In the genomic region with DNA sequence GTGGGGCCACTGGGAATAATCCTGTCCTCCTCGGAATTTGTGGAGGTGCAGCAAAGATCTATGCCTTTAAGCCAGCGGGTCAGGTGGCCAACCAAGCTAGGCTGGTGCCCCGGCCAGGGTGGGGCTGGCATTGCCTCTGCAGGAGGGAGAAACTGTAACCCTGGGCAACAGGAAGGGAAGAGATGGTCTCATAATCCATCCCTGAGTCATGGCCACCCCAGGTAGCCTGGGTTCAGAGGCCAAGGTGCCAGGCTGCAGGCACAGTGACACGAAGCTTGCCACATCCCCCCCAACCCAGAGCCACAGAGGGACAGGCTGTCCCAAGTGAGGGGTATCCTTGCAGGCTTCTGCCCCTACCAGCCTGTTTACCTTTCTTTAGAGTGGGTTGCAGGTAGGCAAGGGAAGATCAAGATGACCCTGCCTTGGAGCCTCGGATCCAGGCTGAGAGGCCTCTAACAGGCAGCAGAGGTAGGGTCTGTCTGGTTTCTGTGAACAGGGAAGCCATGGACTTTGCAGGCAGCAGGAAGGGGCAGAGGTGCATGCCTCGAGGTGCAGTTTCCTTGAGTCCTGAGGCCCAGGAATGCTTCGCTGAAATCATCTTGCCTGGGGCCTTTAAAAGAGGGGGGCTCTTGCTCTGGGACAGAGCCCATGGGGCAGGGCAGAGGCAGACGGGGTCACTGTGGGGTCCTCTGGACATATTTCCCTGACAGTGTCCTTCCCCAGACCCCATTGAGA, we compare ENCODE assay signal across 9 cellular contexts. TPM values are rescaled to one million over a fixed set of nuclear protein-coding genes. Genes with fewer than 3 reads are reported as not detected.
A peak's percentile ranks its signal among the peaks of the same experiment; 100 is the strongest.
DNase-seq lines count a peak whose midpoint lies in the region; ATAC-seq and TF ChIP-seq lines count a peak whose summit lies in the region.
"Had no signal": no experiment of that assay in that cellular context is flagged by ENCODE, and none has a peak within 500 bp of the region (broad histone marks: within the 10 kb centered on the region; RNA-seq: fewer than 3 reads in every experiment).

No MANE protein-coding gene starts in this region.

- peaks cover 31 to 46% of the 10 kb centered on the region in 2 experiments for H3K36me3 ChIP-seq in mesenchymal stem cell (ENCODE audit: control insufficient read depth in 1 of 2, insufficient read depth in 2 of 2, low read depth in 1 of 2, low read length in 2 of 2)
- peaks cover 0 to 6% (median 0%) of the 10 kb centered on the region in 4 donors for H3K36me3 ChIP-seq in transverse colon

- H4K91ac ChIP-seq in mesenchymal stem cell (ENCODE audit: low read length): no peak overlapping the region

- H2AFZ ChIP-seq in mesenchymal stem cell (ENCODE audit: low read depth, low read length): no peak overlapping the region

- no peak overlapping the region for H4K8ac ChIP-seq in mesenchymal stem cell (ENCODE audit: low read length)

- peak overlapping the region in 1 of 2 experiments; percentile 34 for H3K23ac ChIP-seq in mesenchymal stem cell (ENCODE audit: low read length in 2 of 2)

- peaks cover 63% of the 10 kb centered on the region for H3K4me1 ChIP-seq in mesenchymal stem cell (ENCODE audit: control insufficient read depth, insufficient read depth, low read depth, low read length)
- peaks cover 44 to 76% (median 60%) of the 10 kb centered on the region in 4 donors for H3K4me1 ChIP-seq in transverse colon

- no peak for ATAC-seq in activated T-cell treated with anti-CD3 and anti-CD28 coated beads, Interleukin-2, amount 50 U/mL, for 72 hours (replicated peaks in 1 of 2)
- ATAC-seq in activated naive CD8-positive, alpha-beta T cell treated with anti-CD3 and anti-CD28 coated beads, Interleukin-2, amount 10 ng/mL, durations not matched to agents 7 days and 5 days (ENCODE audit: low read depth): no peak

- POLR2A ChIA-PET in activated naive CD8-positive, alpha-beta T cell treated with anti-CD3 and anti-CD28 coated beads, Interleukin-2, amount 10 ng/mL, durations not matched to agents 7 days and 5 days (lab: Charles Lee): interaction anchor here (0.7 to 7.2 kb wide), 10 partner anchors 6 to 280 kb away, joined by 3 to 147 read pairs (median 4); partner anchors contain the start of gene RPL23

- peaks cover 5 to 15% of the 10 kb centered on the region in 2 donors for H3K36me3 Mint-ChIP-seq in activated T-cell treated with anti-CD3 and anti-CD28 coated beads, Interleukin-2, amount 50 U/mL, for 72 hours (ENCODE audit: insufficient read depth in 2 of 2)
- H3K36me3 Mint-ChIP-seq in activated naive CD8-positive, alpha-beta T cell treated with anti-CD3 and anti-CD28 coated beads, Interleukin-2, amount 10 ng/mL, durations not matched to agents 7 days and 5 days: peaks cover 30% of the 10 kb centered on the region

- no peak overlapping the region for H2BK15ac ChIP-seq in mesenchymal stem cell (ENCODE audit: low read depth, poor library complexity, severe bottlenecking)

- no peak overlapping the region for H3K4ac ChIP-seq in mesenchymal stem cell (ENCODE audit: low read depth in 1 of 2, low read length in 2 of 2)

- H3K4me3 Mint-ChIP-seq in activated T-cell treated with anti-CD3 and anti-CD28 coated beads, Interleukin-2, amount 50 U/mL, for 72 hours: peak overlapping the region; percentile 52 to 100
- H3K4me3 Mint-ChIP-seq in activated naive CD8-positive, alpha-beta T cell treated with anti-CD3 and anti-CD28 coated beads, Interleukin-2, amount 10 ng/mL, durations not matched to agents 7 days and 5 days: peak overlapping the region; percentile 97

- H2BK120ac ChIP-seq in mesenchymal stem cell (ENCODE audit: low read depth, low read length): no peak overlapping the region

- H3K79me1 ChIP-seq in mesenchymal stem cell (replicated peaks; ENCODE audit: low read length, poor library complexity, severe bottlenecking): no peaks in the 10 kb centered on the region

- H3K27ac ChIP-seq in mesenchymal stem cell (ENCODE audit: low read length, poor library complexity, severe bottlenecking) (peak overlapping the region; percentile 79), transverse colon (peak overlapping the region; percentile 91 to 99 (median 98))

- no peak overlapping the region for H2BK5ac ChIP-seq in mesenchymal stem cell (ENCODE audit: low read depth, low read length, poor library complexity, severe bottlenecking)

- no peak for DNase-seq in activated T-cell treated with anti-CD3 and anti-CD28 coated beads, Interleukin-2, amount 50 U/mL, for 72 hours
- DNase-seq in activated T-cell treated with anti-CD3 and anti-CD28 coated beads for 4 hours (no peak), mesenchymal stem cell (no peak), transverse colon (peak; percentile 56), NCI-H2196 treated with DMSO at 0.1 percent for 48 hours (lab: John Stamatoyannopoulos, UW; ENCODE audit: unreplicated experiment) (no peak), NOMO-1 treated with DMSO at 0.1 percent for 48 hours (lab: John Stamatoyannopoulos, UW; ENCODE audit: unreplicated experiment) (no peak), COR-L47 (lab: John Stamatoyannopoulos, UW) (no peak)
- DNase-seq in activated naive CD8-positive, alpha-beta T cell treated with anti-CD3 and anti-CD28 coated beads, Interleukin-2, amount 10 ng/mL, durations not matched to agents 7 days and 5 days: no peak
- DNase-seq: NCI-H2171 had no signal

- H3K18ac ChIP-seq in mesenchymal stem cell (ENCODE audit: low read depth in 1 of 2, low read length in 2 of 2): peak overlapping the region in 1 of 2 experiments; percentile 26

- intact Hi-C loops in transverse colon (cut with DNase I; ENCODE audit: low total_unique reads): loop anchor here (2.0 kb wide), 1 partner anchor 49 kb away; no protein-coding TSS in a partner anchor

- H2BK12ac ChIP-seq in mesenchymal stem cell (ENCODE audit: low read length in 2 of 2): peak overlapping the region in 1 of 2 experiments; percentile 15

- no peaks in the 10 kb centered on the region for H3K27me3 Mint-ChIP-seq in activated T-cell treated with anti-CD3 and anti-CD28 coated beads, Interleukin-2, amount 50 U/mL, for 72 hours (ENCODE audit: low read depth)
- no peaks in the 10 kb centered on the region for H3K27me3 Mint-ChIP-seq in activated naive CD8-positive, alpha-beta T cell treated with anti-CD3 and anti-CD28 coated beads, Interleukin-2, amount 10 ng/mL, durations not matched to agents 7 days and 5 days

- no peaks in the 10 kb centered on the region for H3K9me3 Mint-ChIP-seq in activated T-cell treated with anti-CD3 and anti-CD28 coated beads, Interleukin-2, amount 50 U/mL, for 72 hours
- H3K9me3 Mint-ChIP-seq in activated naive CD8-positive, alpha-beta T cell treated with anti-CD3 and anti-CD28 coated beads, Interleukin-2, amount 10 ng/mL, durations not matched to agents 7 days and 5 days: no peaks in the 10 kb centered on the region

- in situ Hi-C loops in transverse colon (cut with MboI; ENCODE audit: low pct_ligation_motif_present in 1 of 4, low pct_unique_long_range_greater_than_20kb in 1 of 4, low sequenced_read_pairs in 3 of 4): loop anchor here in 1 of 4 donors (25.0 kb wide), 1 partner anchor 288 kb away; the partner anchor contains the start of genes ARL5C and PLXDC1

- 80% methylated on average over 8 of the region's 8 CpGs for WGBS in mesenchymal stem cell
- WGBS in transverse colon (ENCODE audit: low coverage in 1 of 2), 2 donors: 38% methylated on average over 8 of the region's 8 CpGs; no CpG with 5 or more reads in 1 of the 2 donors

- H3K9ac ChIP-seq in mesenchymal stem cell (ENCODE audit: low read length): peak overlapping the region; percentile 90

- H3K4me1 Mint-ChIP-seq in activated T-cell treated with anti-CD3 and anti-CD28 coated beads, Interleukin-2, amount 50 U/mL, for 72 hours (ENCODE audit: low read depth): peaks cover 81% of the 10 kb centered on the region
- peaks cover 70% of the 10 kb centered on the region for H3K4me1 Mint-ChIP-seq in activated naive CD8-positive, alpha-beta T cell treated with anti-CD3 and anti-CD28 coated beads, Interleukin-2, amount 10 ng/mL, durations not matched to agents 7 days and 5 days

- peak overlapping the region in 1 of 2 experiments; percentile 59 for H3K14ac ChIP-seq in mesenchymal stem cell (ENCODE audit: low read length in 2 of 2)

- TF ChIP-seq EP300 in transverse colon (IDR thresholded peaks at IDR 0.05; ENCODE audit: low read depth): no peak

- H3K4me3 ChIP-seq in mesenchymal stem cell (ENCODE audit: insufficient read depth in 1 of 2, low read depth in 1 of 2, low read length in 2 of 2) (peak overlapping the region in 1 of 2 experiments; percentile 96), transverse colon (peak overlapping the region in 1 of 4 donors; percentile 1)

- H3K9me3 ChIP-seq in mesenchymal stem cell (ENCODE audit: control insufficient read depth, low read length) (no peaks in the 10 kb centered on the region), transverse colon (no peaks in the 10 kb centered on the region)

- peak overlapping the region; percentile 23 for H2AK5ac ChIP-seq in mesenchymal stem cell (ENCODE audit: low read length, severe bottlenecking)

- TF ChIP-seq POLR2A in transverse colon (IDR thresholded peaks at IDR 0.05): no peak

- peak overlapping the region; percentile 69 for H3K4me2 ChIP-seq in mesenchymal stem cell (ENCODE audit: low read length, poor library complexity, severe bottlenecking)

- H3K27me3 ChIP-seq in mesenchymal stem cell (ENCODE audit: control insufficient read depth in 1 of 2, insufficient read depth in 1 of 2, low read length in 2 of 2): no peaks in the 10 kb centered on the region
- no peaks in the 10 kb centered on the region for H3K27me3 ChIP-seq in transverse colon

- peak overlapping the region; percentile 71 for H3K27ac Mint-ChIP-seq in activated T-cell treated with anti-CD3 and anti-CD28 coated beads, Interleukin-2, amount 50 U/mL, for 72 hours
- H3K27ac Mint-ChIP-seq in activated naive CD8-positive, alpha-beta T cell treated with anti-CD3 and anti-CD28 coated beads, Interleukin-2, amount 10 ng/mL, durations not matched to agents 7 days and 5 days: peak overlapping the region; percentile 79

- TF ChIP-seq CTCF in transverse colon (IDR thresholded peaks at IDR 0.05): no peak

RNA-seq across cellular contexts. Expression of gene LASP1, which starts 4.0 kb away (rescaled TPM):
- 100 to 1,000 TPM; 160 to 172 TPM for total RNA-seq in activated T-cell treated with anti-CD3 and anti-CD28 coated beads, Interleukin-2, amount 50 U/mL, for 72 hours
- total RNA-seq in activated naive CD8-positive, alpha-beta T cell treated with anti-CD3 and anti-CD28 coated beads, Interleukin-2, amount 10 ng/mL, durations not matched to agents 7 days and 5 days: 100 to 1,000 TPM; 227 to 236 TPM
- 223 TPM for polyA plus RNA-seq in mesenchymal stem cell (2013, experiment 1 of 2)
- 220 TPM for polyA plus RNA-seq in mesenchymal stem cell (2013, experiment 2 of 2)
- total RNA-seq in transverse colon: 100 to 1,000 TPM; 117 to 553 (median 307) TPM

RNA-seq across cellular contexts. Expression of gene RPL23, which starts 20.3 kb away (rescaled TPM):
- total RNA-seq in activated T-cell treated with anti-CD3 and anti-CD28 coated beads, Interleukin-2, amount 50 U/mL, for 72 hours: 1,000 to 10,000 TPM; 1,230 to 1,505 TPM
- total RNA-seq in activated naive CD8-positive, alpha-beta T cell treated with anti-CD3 and anti-CD28 coated beads, Interleukin-2, amount 10 ng/mL, durations not matched to agents 7 days and 5 days: 1,000 to 10,000 TPM; 1,166 to 1,188 TPM
- 3,739 TPM for polyA plus RNA-seq in mesenchymal stem cell (2013, experiment 1 of 2)
- polyA plus RNA-seq in mesenchymal stem cell (2013, experiment 2 of 2): 3,716 TPM
- 1,000 to 10,000 TPM in 1 of 4 donors, 100 to 1,000 TPM in 3; 386 to 1,109 (median 710) TPM for total RNA-seq in transverse colon

RNA-seq across cellular contexts. Expression of gene CWC25, which starts 48.7 kb away (rescaled TPM):
- total RNA-seq in activated T-cell treated with anti-CD3 and anti-CD28 coated beads, Interleukin-2, amount 50 U/mL, for 72 hours: 10 to 100 TPM; 29.7 to 33.5 TPM
- 10 to 100 TPM; 35.2 to 37.5 TPM for total RNA-seq in activated naive CD8-positive, alpha-beta T cell treated with anti-CD3 and anti-CD28 coated beads, Interleukin-2, amount 10 ng/mL, durations not matched to agents 7 days and 5 days
- polyA plus RNA-seq in mesenchymal stem cell (2013, experiment 1 of 2): 15.0 TPM
- polyA plus RNA-seq in mesenchymal stem cell (2013, experiment 2 of 2): 14.0 TPM
- total RNA-seq in transverse colon: 10 to 100 TPM; 22.1 to 97.3 (median 37.5) TPM
